8 cellular contexts compared by ENCODE assay signal in genomic region chr2:237744613-237745249, GRCh38. TPM values are rescaled to one million over a fixed set of nuclear protein-coding genes. Genes with fewer than 3 reads are reported as not detected.
DNase-seq lines count a peak whose midpoint lies in the region; ATAC-seq, FAIRE-seq and TF ChIP-seq lines count a peak whose summit lies in the region.

No MANE protein-coding gene starts in this region.

- H3K4me1 ChIP-seq in HepG2 (ENCODE audit: insufficient read depth, low read length) = peaks cover 54% of the 10 kb centered on the region

- H3K4me3 Mint-ChIP-seq in activated CD4-positive, alpha-beta T cell treated with anti-CD3 and anti-CD28 coated beads, Interleukin-2, amount 10 ng/mL, durations not matched to agents 24 days and 14 days = no peak overlapping the region

- peak; percentile 98 for TF ChIP-seq RAD21 in HepG2 (CRISPR knock-in tag; IDR thresholded peaks at IDR 0.05)

- peak; percentile 80 for FAIRE-seq in HepG2 (lab: Jason Lieb, UNC)

- TF ChIP-seq CTCF in HepG2 (CRISPR knock-in tag; IDR thresholded peaks at IDR 0.05) = peak; percentile 99

- no peak overlapping the region for H2AFZ ChIP-seq in HepG2 (ENCODE audit: low read length)

- H3K79me2 ChIP-seq in HepG2 (ENCODE audit: insufficient read depth, low read length) = peaks cover 2% of the 10 kb centered on the region

- no TSS peak for BruUV-seq in HepG2 (replicated peaks; lab: Mats Ljungman, UMichigan)

- H3K4me3 ChIP-seq in HepG2 (replicated peaks in 1 of 3; ENCODE audit: insufficient read depth in 1 of 3, low read depth in 2 of 3, low read length in 3 of 3) = no peak overlapping the region; a peak in 1 of 6 replicates

- peaks cover 51% of the 10 kb centered on the region for H3K36me3 Mint-ChIP-seq in activated CD4-positive, alpha-beta T cell treated with anti-CD3 and anti-CD28 coated beads, Interleukin-2, amount 10 ng/mL, durations not matched to agents 24 days and 14 days (ENCODE audit: low read depth)

- no peak for TF ChIP-seq POLR2A in HepG2 (IDR thresholded peaks at IDR 0.05; ENCODE audit: insufficient read depth in 1 of 2, low read depth in 2 of 2, low read length in 2 of 2)

- CTCF ChIA-PET in HepG2 (lab: Yijun Ruan, JAX; ENCODE audit: low intra/inter-chr PET ratio, low total read pairs) = interaction anchor here (0.7 to 3.1 kb wide), 8 partner anchors 29 to 232 kb away, joined by 3 to 107 read pairs (median 20); no protein-coding TSS in a partner anchor

- peak overlapping the region; percentile 80 for H3K27ac Mint-ChIP-seq in activated CD4-positive, alpha-beta T cell treated with anti-CD3 and anti-CD28 coated beads, Interleukin-2, amount 10 ng/mL, durations not matched to agents 24 days and 14 days

- POLR2A ChIA-PET in HepG2 (lab: Yijun Ruan, JAX) = interaction anchor here (0.8 to 1.5 kb wide), 4 partner anchors 59 to 164 kb away, joined by 3 to 5 read pairs (median 4); no protein-coding TSS in a partner anchor

- in situ Hi-C loops in HepG2 (cut with HindIII; ENCODE audit: extremely low pct_ligation_motif_present, low pct_unique_long_range_greater_than_20kb) = loop anchor here (5.0 kb wide), 2 partner anchors 72 to 142 kb away; no protein-coding TSS in a partner anchor

- H3K9ac ChIP-seq in HepG2 (ENCODE audit: insufficient read depth, low read depth, low read length) = peak overlapping the region; percentile 20; the same call in 1 of the 2 replicates

- peaks cover 10 to 20% of the 10 kb centered on the region in 2 experiments for H3K36me3 ChIP-seq in HepG2 (replicated peaks in 1 of 2; ENCODE audit: control insufficient read depth in 1 of 2, insufficient read depth in 2 of 2, low read length in 2 of 2)

- peak overlapping the region; percentile 71 for H3K27ac ChIP-seq in HepG2 (ENCODE audit: extremely low read length, insufficient read depth, low read length)

- no peaks in the 10 kb centered on the region for H4K20me1 ChIP-seq in HepG2 (ENCODE audit: insufficient read depth, low read length)

- TF ChIP-seq EP300 in HepG2 (IDR thresholded peaks at IDR 0.05; ENCODE audit: low read depth in 2 of 2, low read length in 2 of 2) = no peak
- no peak for TF ChIP-seq EP300 in HepG2 (CRISPR knock-in tag; IDR thresholded peaks at IDR 0.05; ENCODE audit: borderline replicate concordance)

- peak; percentile 76 for ATAC-seq in HepG2
- ATAC-seq in HG02852 (IDR thresholded peaks at IDR 0.05; ENCODE audit: unreplicated experiment) = no peak

- H3K27me3 ChIP-seq in HepG2 (ENCODE audit: control insufficient read depth in 1 of 2, insufficient read depth in 2 of 2, low read length in 2 of 2) = no peaks in the 10 kb centered on the region

- peaks cover 29% of the 10 kb centered on the region for H3K4me1 Mint-ChIP-seq in activated CD4-positive, alpha-beta T cell treated with anti-CD3 and anti-CD28 coated beads, Interleukin-2, amount 10 ng/mL, durations not matched to agents 24 days and 14 days

- H3K9me3 ChIP-seq in HepG2 (ENCODE audit: low read length) = no peaks in the 10 kb centered on the region

- intact Hi-C loops in activated CD4-positive, alpha-beta T cell treated with anti-CD3 and anti-CD28 coated beads, Interleukin-2, amount 10 ng/mL, durations not matched to agents 24 days and 14 days (cut with micrococcal nuclease) = loop anchor here (1.0 to 10.0 kb wide), 4 partner anchors 44 to 230 kb away; no protein-coding TSS in a partner anchor
- intact Hi-C loops in HepG2 (cut with micrococcal nuclease; ENCODE audit: unreplicated experiment) = loop anchor here (1.0 to 2.0 kb wide), 7 partner anchors 29 to 232 kb away; no protein-coding TSS in a partner anchor

- DNase-seq in AG20443 (ENCODE audit: low spot score) (peak; percentile 93), GM19240 (ENCODE audit: insufficient read length, low spot score) (peak; percentile 82), NCI-H1930 (lab: John Stamatoyannopoulos, UW) (peak; percentile 13 to 36), cerebellum (ENCODE audit: low spot score) (peak; percentile 72), HepG2 (ENCODE audit: low spot score) (peak; percentile 62)
- peak; percentile 94 for DNase-seq in activated CD4-positive, alpha-beta T cell treated with anti-CD3 and anti-CD28 coated beads, Interleukin-2, amount 10 ng/mL, durations not matched to agents 24 days and 14 days
- peak; percentile 29 to 79 (median 64) for DNase-seq in stimulated activated CD4-positive, alpha-beta T cell treated with anti-CD3 and anti-CD28 coated beads, TNF-alpha, amount 100 ng/mL, for 1 hour (ENCODE audit: low read depth in 3 of 3, low spot score in 1 of 3)

- no peaks in the 10 kb centered on the region for H3K27me3 Mint-ChIP-seq in activated CD4-positive, alpha-beta T cell treated with anti-CD3 and anti-CD28 coated beads, Interleukin-2, amount 10 ng/mL, durations not matched to agents 24 days and 14 days

- 50% methylated on average over 18 of the region's 18 CpGs for WGBS in HepG2 (ENCODE audit: low lambda C conversion rate)

- H3K9me3 Mint-ChIP-seq in activated CD4-positive, alpha-beta T cell treated with anti-CD3 and anti-CD28 coated beads, Interleukin-2, amount 10 ng/mL, durations not matched to agents 24 days and 14 days = no peaks in the 10 kb centered on the region

- peak overlapping the region; percentile 66 for H3K4me2 ChIP-seq in HepG2 (ENCODE audit: low read depth, low read length)

TF ChIP-seq in HepG2, 621 proteins besides CTCF, POLR2A, EP300 and RAD21 (continues in another document):
- TF ChIP-seq ZNF44 (CRISPR knock-in tag; IDR thresholded peaks at IDR 0.05) (peak; percentile 12; the same call in 1 of the 2 replicates), PITX1 (CRISPR knock-in tag; IDR thresholded peaks at IDR 0.05) (peak; percentile 69; the same call in 1 of the 2 replicates), MXD4 (CRISPR knock-in tag; IDR thresholded peaks at IDR 0.05) (peak; percentile 59; the same call in 1 of the 2 replicates), ZMAT3 (CRISPR knock-in tag; conservative IDR thresholded peaks at IDR 0.05) (no peak), YY1 (IDR thresholded peaks at IDR 0.05; ENCODE audit: insufficient read depth, insufficient replicate concordance, low read depth, low read length) (peak; percentile 33), JARID2 (CRISPR knock-in tag; IDR thresholded peaks at IDR 0.05; ENCODE audit: insufficient replicate concordance) (peak; percentile 86), SOX13 (IDR thresholded peaks at IDR 0.05) (no peak), SOX13 (CRISPR knock-in tag; conservative IDR thresholded peaks at IDR 0.05 in 1 of 2, IDR thresholded peaks at IDR 0.05 in 1 of 2) (peak in 1 of 2 experiments; percentile 31; a peak in 1 of 4 replicates), ZFP91 (CRISPR knock-in tag; IDR thresholded peaks at IDR 0.05; ENCODE audit: borderline replicate concordance) (peak; percentile 68; the same call in 1 of the 2 replicates), ZNF350 (CRISPR knock-in tag; IDR thresholded peaks at IDR 0.05; ENCODE audit: borderline replicate concordance, low read depth) (peak; percentile 83), ARNT2 (CRISPR knock-in tag; IDR thresholded peaks at IDR 0.05; ENCODE audit: low read depth) (0 out of 2 replicates have a peak, but pooled peaks have one; percentile 35), MIXL1 (CRISPR knock-in tag; IDR thresholded peaks at IDR 0.05) (0 out of 2 replicates have a peak, but pooled peaks have one; percentile 38), KDM5B (CRISPR knock-in tag; IDR thresholded peaks at IDR 0.05; ENCODE audit: borderline replicate concordance) (peak; percentile 87), ZBTB7B (CRISPR knock-in tag; IDR thresholded peaks at IDR 0.05) (peak; percentile 95), SOX6 (IDR thresholded peaks at IDR 0.05) (no peak), SOX6 (CRISPR knock-in tag; IDR thresholded peaks at IDR 0.05) (peak; percentile 61)

RNA-seq across cellular contexts. Expression of gene RBM44, which starts 53.8 kb away (rescaled TPM):
- 0.42 and 0.57 TPM in 2 replicates for total RNA-seq in activated CD4-positive, alpha-beta T cell treated with anti-CD3 and anti-CD28 coated beads, Interleukin-2, amount 10 ng/mL, durations not matched to agents 24 days and 14 days
- total RNA-seq in cerebellum = 2.2 TPM
- 0.13 and 0.15 TPM in 2 replicates for total RNA-seq in HepG2 (2016; rRNA removed; fragmentation: Illumina TruSeq; extraction: Trizol)
- total RNA-seq in HepG2 (2016; cell fraction: cytosol; rRNA removed; fragmentation: Illumina TruSeq; extraction: Trizol; ENCODE audit: low read depth) = 0.51 and 0.53 TPM in 2 replicates
- total RNA-seq in HepG2 (2016; cell fraction: insoluble cytoplasmic fraction; rRNA removed; fragmentation: Illumina TruSeq; extraction: Trizol) = 0.19 and 0.21 TPM in 2 replicates
- total RNA-seq in HepG2 (2016; cell fraction: membrane; rRNA removed; fragmentation: Illumina TruSeq; extraction: Trizol) = 0.10 and 0.37 TPM in 2 replicates
- total RNA-seq in HepG2 (2016; cell fraction: nucleus; rRNA removed; fragmentation: Illumina TruSeq; extraction: Trizol) = 0.59 and 0.60 TPM in 2 replicates
- 0.47 and 0.50 TPM in 2 replicates for polyA plus RNA-seq in HepG2 (2011; rRNA removed)
- 0.04 and 0.09 TPM in 2 replicates for polyA plus RNA-seq in HepG2 (2011; cell fraction: cytosol; rRNA removed)
- polyA plus RNA-seq in HepG2 (2011; cell fraction: nucleus; rRNA removed) = 0.68 and 0.96 TPM in 2 replicates
- polyA plus RNA-seq in HepG2 (2012) = 0.36 and 0.63 TPM in 2 replicates
- not detected in 2 replicates for polyA plus RNA-seq in HepG2 (2016; cell fraction: cytosol; fragmentation: Illumina TruSeq; extraction: Trizol; ENCODE audit: low read depth)
- polyA plus RNA-seq in HepG2 (2016; cell fraction: insoluble cytoplasmic fraction; fragmentation: Illumina TruSeq; extraction: Trizol; ENCODE audit: low read depth) = 0.07 and 0.14 TPM in 2 replicates
- polyA plus RNA-seq in HepG2 (2016; cell fraction: membrane; fragmentation: Illumina TruSeq; extraction: Trizol; ENCODE audit: low read depth) = 0.03 and 0.05 TPM in 2 replicates
- polyA plus RNA-seq in HepG2 (2016; cell fraction: nucleus; fragmentation: Illumina TruSeq; extraction: Trizol; ENCODE audit: insufficient read depth, low read depth) = 0.31 and 0.63 TPM in 2 replicates
- 0.02 and 0.19 TPM in 2 replicates for polyA minus RNA-seq in HepG2 (2011; rRNA and poly(A)+ RNA removed; ENCODE audit: low replicate concordance)
- 0.26 TPM in 1 of 2 replicates, not detected in the other for polyA minus RNA-seq in HepG2 (2011; cell fraction: cytosol; rRNA and poly(A)+ RNA removed)
- polyA minus RNA-seq in HepG2 (2011; cell fraction: nucleus; rRNA and poly(A)+ RNA removed) = 2.2 and 2.9 TPM in 2 replicates

Comparison
In these comparisons a context has a peak if more than half of its experiments do, and no peak if none do; other contexts are left out.
1. DNase-seq: peak in every context shown above with its lines; median percentile 94 in activated CD4-positive, alpha-beta T cell treated with anti-CD3 and anti-CD28 coated beads, Interleukin-2, amount 10 ng/mL, durations not matched to agents 24 days and 14 days; 93 in AG20443; 82 in GM19240; 72 in cerebellum; 64 in stimulated activated CD4-positive, alpha-beta T cell treated with anti-CD3 and anti-CD28 coated beads, TNF-alpha, amount 100 ng/mL, for 1 hour; 62 in HepG2; 24 in NCI-H1930.